In genomic region chr12:12715459-12716150, GRCh38 we compare ENCODE assay signal across 8 cellular contexts.
DNase-seq lines count a peak whose midpoint lies in the region; ATAC-seq and TF ChIP-seq lines count a peak whose summit lies in the region.

No MANE protein-coding gene starts in this region.

- peaks cover 63% of the 10 kb centered on the region for H3F3A ChIP-seq in MM.1S (ENCODE audit: insufficient read depth, low read length)

- no peaks in the 10 kb centered on the region for H3K9me3 ChIP-seq in MM.1S (replicated peaks; ENCODE audit: insufficient read depth, low read length)

- no peaks in the 10 kb centered on the region for H3K9me2 ChIP-seq in MM.1S (replicated peaks; ENCODE audit: insufficient read depth, low read length)

- peak overlapping the region; percentile 94 for H3K4me2 ChIP-seq in MM.1S (ENCODE audit: low read depth, low read length)

- peak; percentile 71 for DNase-seq in GM12864 (ENCODE audit: low read depth)
- peak; percentile 94 for DNase-seq in MM.1S
- DNase-seq in activated naive CD4-positive, alpha-beta T cell treated with Interleukin-2 at 50 U/mL for 16 hours, result peak; percentile 53
- DNase-seq in inferior parietal cortex (ENCODE audit: extremely low spot score), result peak; percentile 56
- peak; percentile 26 for DNase-seq in stimulated activated naive CD4-positive, alpha-beta T cell treated with Interleukin-2 at 50 U/mL for 16 hours (lab: John Stamatoyannopoulos, UW)
- no peak for DNase-seq in brain microvascular endothelial cell
- DNase-seq in epidermal melanocyte (ENCODE audit: insufficient read length, low spot score), result no peak

- H3K4me3 ChIP-seq in GM12864 (ENCODE audit: low read depth, low read length) (peak overlapping the region; percentile 92), MM.1S (ENCODE audit: low read length) (peak overlapping the region; percentile 94), brain microvascular endothelial cell (ENCODE audit: low read depth, low read length) (no peak overlapping the region)

- H3K27ac ChIP-seq in MM.1S (ENCODE audit: low read length), result peak overlapping the region; percentile 97
- H3K27ac ChIP-seq in brain microvascular endothelial cell, result no peak overlapping the region

- TF ChIP-seq CTCF in GM12864 (IDR thresholded peaks at IDR 0.05; ENCODE audit: low read depth, low read length, missing control alignments) (no peak), MM.1S (IDR thresholded peaks at IDR 0.05; ENCODE audit: low read length) (no peak), brain microvascular endothelial cell (IDR thresholded peaks at IDR 0.05; ENCODE audit: low read depth, low read length, missing control alignments) (no peak)

- H3K27me3 ChIP-seq in MM.1S (replicated peaks; ENCODE audit: insufficient read depth, low read length), result no peaks in the 10 kb centered on the region
- H3K27me3 ChIP-seq in brain microvascular endothelial cell (replicated peaks), result no peaks in the 10 kb centered on the region

- H2AFZ ChIP-seq in MM.1S (ENCODE audit: low read length), result no peak overlapping the region

- in situ Hi-C loops in brain microvascular endothelial cell (cut with HindIII; ENCODE audit: low pct_ligation_motif_present, low sequenced_read_pairs), result no loop called here

- peak overlapping the region; percentile 100 for H3K9ac ChIP-seq in MM.1S (ENCODE audit: low read length)

- H3K36me3 ChIP-seq in MM.1S (replicated peaks; ENCODE audit: insufficient read depth, low read length), result peaks cover 15% of the 10 kb centered on the region
- H3K36me3 ChIP-seq in brain microvascular endothelial cell (replicated peaks), result peaks cover 14% of the 10 kb centered on the region

- H3K4me1 ChIP-seq in MM.1S (ENCODE audit: low read length), result peaks cover 8% of the 10 kb centered on the region

- no peaks in the 10 kb centered on the region for H4K20me1 ChIP-seq in MM.1S (ENCODE audit: insufficient read depth, low read length)

- ATAC-seq in GM21576 (IDR thresholded peaks at IDR 0.05; ENCODE audit: unreplicated experiment), result peak; percentile 24

- H3K79me2 ChIP-seq in MM.1S (ENCODE audit: low read length), result peaks cover 69% of the 10 kb centered on the region

Comparison
In these comparisons a context has a peak if more than half of its experiments do, and no peak if none do; other contexts are left out.
1. DNase-seq: peak in GM12864 (single experiment), MM.1S (single experiment), activated naive CD4-positive, alpha-beta T cell treated with Interleukin-2 at 50 U/mL for 16 hours (single experiment), inferior parietal cortex (single experiment) and stimulated activated naive CD4-positive, alpha-beta T cell treated with Interleukin-2 at 50 U/mL for 16 hours (single experiment); none in brain microvascular endothelial cell (single experiment) and epidermal melanocyte (single experiment).